Comparison of ENCODE assay signal across 8 cellular contexts in genomic region chrX:53320543-53321215, GRCh38. TPM values are rescaled to one million over a fixed set of nuclear protein-coding genes. Genes with fewer than 3 reads are reported as not detected.
DNase-seq lines count a peak whose midpoint lies in the region; ATAC-seq and FAIRE-seq lines count a peak whose summit lies in the region.

No MANE protein-coding gene starts in this region.

- H3K4me3 ChIP-seq in thymus (ENCODE audit: low read length) = peak overlapping the region; percentile 41
- peak overlapping the region in 1 of 2 donors; percentile 46 for H3K4me3 ChIP-seq in small intestine (ENCODE audit: low read depth in 1 of 2, low read length in 2 of 2)

- no peaks in the 10 kb centered on the region for H3K36me3 ChIP-seq in thymus (ENCODE audit: control insufficient read depth, insufficient read depth)
- H3K36me3 ChIP-seq in small intestine (ENCODE audit: control insufficient read depth in 2 of 2, insufficient read depth in 2 of 2, low read length in 2 of 2) = no peaks in the 10 kb centered on the region

- peak; percentile 41 for DNase-seq in activated T-cell treated with anti-CD3 and anti-CD28 coated beads, Interleukin-2, amount 50 U/mL, for 1 hour
- no peak for DNase-seq in activated T-cell treated with anti-CD3 and anti-CD28 coated beads, Interleukin-2, amount 50 U/mL, for 48 hours
- DNase-seq in astrocyte of the hippocampus (ENCODE audit: low read depth, low spot score) (peak; percentile 40), left colon (peak in 1 of 2 donors; percentile 22), glomerular visceral epithelial cell (ENCODE audit: extremely low spot score) (no peak), ureter (ENCODE audit: low spot score) (no peak), small intestine (no peak)

- H3K9me3 ChIP-seq in thymus (ENCODE audit: control insufficient read depth) = no peaks in the 10 kb centered on the region
- no peaks in the 10 kb centered on the region for H3K9me3 ChIP-seq in small intestine (ENCODE audit: control insufficient read depth, low read depth)

- peaks cover 11% of the 10 kb centered on the region for H3K27me3 ChIP-seq in thymus (ENCODE audit: control insufficient read depth, insufficient read depth)
- H3K27me3 ChIP-seq in small intestine (ENCODE audit: control insufficient read depth in 2 of 2, insufficient read depth in 2 of 2, low read length in 2 of 2) = peaks cover 0 to 4% of the 10 kb centered on the region in 2 donors

- intact Hi-C loops in left colon (cut with DNase I, micrococcal nuclease) = no loop called here

- H3K27ac ChIP-seq in thymus (ENCODE audit: low read depth) (no peak overlapping the region), small intestine (ENCODE audit: low read depth in 1 of 2, low read length in 1 of 2) (no peak overlapping the region)

- H3K4me1 ChIP-seq in thymus (ENCODE audit: control insufficient read depth, insufficient read depth, low read length) (no peaks in the 10 kb centered on the region), small intestine (ENCODE audit: control insufficient read depth in 2 of 2, insufficient read depth in 1 of 2, low read depth in 1 of 2, low read length in 1 of 2) (no peaks in the 10 kb centered on the region)

- WGBS in thymus = 1% methylated on average over 69 of the region's 71 CpGs
- WGBS in small intestine, 3 donors = 0 to 14% (median 1%) methylated on average over 19 to 71 of the region's 71 CpGs

- peak; percentile 47 for ATAC-seq in left colon

- FAIRE-seq in small intestine (lab: Jason Lieb, UNC) = no peak

RNA-seq across cellular contexts. Expression of gene IQSEC2, which starts 39.3 kb away (rescaled TPM):
- 10 to 100 TPM; 32.1 to 32.9 TPM for total RNA-seq in left colon
- 10.2 TPM for polyA plus RNA-seq in thymus
- 31.7 TPM for total RNA-seq in ureter
- 10 to 100 TPM; 14.9 to 44.5 (median 32.7) TPM for polyA plus RNA-seq in small intestine

Comparison
In these comparisons a context has a peak if more than half of its experiments do, and no peak if none do; other contexts are left out.
1. DNase-seq: peak in activated T-cell treated with anti-CD3 and anti-CD28 coated beads, Interleukin-2, amount 50 U/mL, for 1 hour (single experiment) and astrocyte of the hippocampus (single experiment); none in activated T-cell treated with anti-CD3 and anti-CD28 coated beads, Interleukin-2, amount 50 U/mL, for 48 hours (0 of 2), glomerular visceral epithelial cell (single experiment), ureter (single experiment) and small intestine (single experiment).